3 cellular contexts compared by ENCODE assay signal in genomic region chr5:1942630-1943029, GRCh38.
TF ChIP-seq lines count a peak whose summit lies in the region.

No MANE protein-coding gene starts in this region.

TF ChIP-seq in A549, 52 proteins besides CTCF, POLR2A, EP300 and RAD21:
- peak; percentile 30 for TF ChIP-seq MAFK (IDR thresholded peaks at IDR 0.05; ENCODE audit: partially characterized antibody)
- no peak for TF ChIP-seq PHF8 (IDR thresholded peaks at IDR 0.05; ENCODE audit: borderline replicate concordance, low read depth)

TF ChIP-seq in IMR-90, 13 proteins besides CTCF, POLR2A, EP300 and RAD21:
- TF ChIP-seq MAFK (IDR thresholded peaks at IDR 0.05; ENCODE audit: low read depth, low read length) (peak; percentile 47), USF2 (IDR thresholded peaks at IDR 0.05; ENCODE audit: low read depth, low read length) (no peak)

TF ChIP-seq in K562, 482 proteins besides CTCF, POLR2A, EP300 and RAD21:
- TF ChIP-seq MAFF (IDR thresholded peaks at IDR 0.05; ENCODE audit: low read length) (0 out of 2 replicates have a peak, but pooled peaks have one; percentile 48), MAFK (IDR thresholded peaks at IDR 0.05; ENCODE audit: low read length) (peak; percentile 53; the same call in 1 of the 2 replicates), C11orf30 (IDR thresholded peaks at IDR 0.05; ENCODE audit: low read depth) (peak; percentile 50; the same call in 1 of the 2 replicates), ZNF316 (IDR thresholded peaks at IDR 0.05) (peak; percentile 60), MAFG (tag; conservative IDR thresholded peaks at IDR 0.05) (peak; percentile 45), ID3 (CRISPR knock-in tag; IDR thresholded peaks at IDR 0.05) (no peak), ID3 (tag; IDR thresholded peaks at IDR 0.05) (no peak)
